In the genomic region with DNA sequence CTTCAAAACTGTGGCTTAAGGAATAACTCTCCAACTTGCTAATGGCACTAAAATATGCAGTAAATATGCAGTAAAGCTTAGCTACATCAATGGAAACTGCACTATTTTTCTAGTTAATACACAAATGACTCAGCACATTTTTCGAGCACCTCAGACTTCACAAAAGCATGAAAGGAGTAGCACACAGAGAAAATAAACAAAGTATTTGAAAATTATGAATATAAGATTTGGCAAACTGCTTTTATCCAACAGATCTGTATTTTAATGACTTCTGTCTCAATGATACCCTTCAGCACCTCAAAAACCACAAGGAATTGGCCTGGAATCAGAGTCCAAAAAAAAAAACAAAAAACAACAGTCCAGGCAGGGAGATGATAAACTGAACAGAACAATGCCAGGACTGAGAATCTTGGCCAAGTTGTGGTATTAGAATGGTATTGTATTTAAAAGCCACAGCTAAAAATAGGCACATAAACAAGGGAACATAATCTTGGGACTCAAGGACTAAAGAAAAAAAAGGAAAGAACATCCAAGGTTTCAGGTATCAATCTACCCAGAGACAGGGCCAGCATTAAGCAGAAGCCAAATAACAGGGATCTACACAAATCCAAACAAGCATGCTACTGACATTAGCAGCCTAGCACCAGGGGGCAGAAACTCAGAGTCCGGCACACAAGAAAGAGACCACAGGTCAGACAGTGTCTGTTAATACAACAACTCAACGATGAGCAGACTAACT, we compare ENCODE assay signal across 8 cellular contexts. TPM values are rescaled to one million over a fixed set of nuclear protein-coding genes. Genes with fewer than 3 reads are reported as not detected.
DNase-seq lines count a peak whose midpoint lies in the region; ATAC-seq and TF ChIP-seq lines count a peak whose summit lies in the region.

No MANE protein-coding gene starts in this region.

- H3K9me3 ChIP-seq in heart left ventricle, result peaks cover 0 to 4% (median 0%) of the 10 kb centered on the region in 12 donors

- peak; percentile 37 for ATAC-seq in HG02870 (IDR thresholded peaks at IDR 0.05; ENCODE audit: unreplicated experiment)
- peak; percentile 62 to 79 (median 72) for ATAC-seq in heart left ventricle
- no peak for ATAC-seq in GM21526 (IDR thresholded peaks at IDR 0.05; ENCODE audit: low FRiP score, unreplicated experiment)

- WGBS in heart left ventricle, 4 donors, result 10 to 21% (median 15%) methylated on average over 3 of the region's 3 CpGs

- no peak overlapping the region for H3K4me3 Mint-ChIP-seq in activated CD4-positive, alpha-beta memory T cell treated with anti-CD3 and anti-CD28 coated beads, Interleukin-2, amount 10 ng/mL, durations not matched to agents 7 days and 5 days

- intact Hi-C loops in heart left ventricle (cut with DNase I), result loop anchor here in 1 of 10 donors (2.0 kb wide), 1 partner anchor 18 kb away; no protein-coding TSS in a partner anchor

- peak overlapping the region in 2 of 12 donors; percentile 1 to 3 for H3K4me3 ChIP-seq in heart left ventricle
- no peak overlapping the region for H3K4me3 ChIP-seq in skin epidermis

- peaks cover 0 to 22% (median 3%) of the 10 kb centered on the region in 9 donors for H3K36me3 ChIP-seq in heart left ventricle

- TF ChIP-seq POLR2A in heart left ventricle (IDR thresholded peaks at IDR 0.05), result no peak

- DNase-seq in D341Med (ENCODE audit: low spot score) (peak; percentile 42), heart left ventricle (no peak), SKM-1 treated with dmso at 0.1 percent for 144 hours (lab: John Stamatoyannopoulos, UW; ENCODE audit: unreplicated experiment) (no peak)
- DNase-seq in activated CD4-positive, alpha-beta memory T cell treated with anti-CD3 and anti-CD28 coated beads, Interleukin-2, amount 10 ng/mL, durations not matched to agents 7 days and 5 days, result no peak
- DNase-seq in activated effector memory CD4-positive, alpha-beta T cell treated with Interleukin-2 at 50 U/mL for 16 hours, result no peak

- POLR2A ChIA-PET in activated CD4-positive, alpha-beta memory T cell treated with anti-CD3 and anti-CD28 coated beads, Interleukin-2, amount 10 ng/mL, durations not matched to agents 7 days and 5 days (lab: Charles Lee), result interaction anchor here (0.7 to 1.3 kb wide), 3 partner anchors 11 to 24 kb away, joined by 3 to 4 read pairs (median 3); no protein-coding TSS in a partner anchor

- peaks cover 67% of the 10 kb centered on the region for H3K4me1 Mint-ChIP-seq in activated CD4-positive, alpha-beta memory T cell treated with anti-CD3 and anti-CD28 coated beads, Interleukin-2, amount 10 ng/mL, durations not matched to agents 7 days and 5 days

- peaks cover 59% of the 10 kb centered on the region for H3K36me3 Mint-ChIP-seq in activated CD4-positive, alpha-beta memory T cell treated with anti-CD3 and anti-CD28 coated beads, Interleukin-2, amount 10 ng/mL, durations not matched to agents 7 days and 5 days (ENCODE audit: low read depth)

- peak overlapping the region; percentile 63 for H3K27ac Mint-ChIP-seq in activated CD4-positive, alpha-beta memory T cell treated with anti-CD3 and anti-CD28 coated beads, Interleukin-2, amount 10 ng/mL, durations not matched to agents 7 days and 5 days

- H3K4me1 ChIP-seq in heart left ventricle, result peaks cover 13 to 92% (median 67%) of the 10 kb centered on the region in 12 donors

- H3K27me3 ChIP-seq in heart left ventricle, result no peaks in the 10 kb centered on the region

- CTCF ChIA-PET in activated CD4-positive, alpha-beta memory T cell treated with anti-CD3 and anti-CD28 coated beads, Interleukin-2, amount 10 ng/mL, durations not matched to agents 7 days and 5 days (lab: Charles Lee), result interaction anchor here (0.7 kb wide), 2 partner anchors 10 to 27 kb away, joined by 3 to 4 read pairs; no protein-coding TSS in a partner anchor

- H3K9me3 Mint-ChIP-seq in activated CD4-positive, alpha-beta memory T cell treated with anti-CD3 and anti-CD28 coated beads, Interleukin-2, amount 10 ng/mL, durations not matched to agents 7 days and 5 days, result peaks cover 5% of the 10 kb centered on the region

- no peaks in the 10 kb centered on the region for H3K27me3 Mint-ChIP-seq in activated CD4-positive, alpha-beta memory T cell treated with anti-CD3 and anti-CD28 coated beads, Interleukin-2, amount 10 ng/mL, durations not matched to agents 7 days and 5 days

- TF ChIP-seq CTCF in heart left ventricle (IDR thresholded peaks at IDR 0.05), result peak in 8 of 12 donors; percentile 11 to 49 (median 30)

- H3K27ac ChIP-seq in heart left ventricle, result peak overlapping the region; percentile 37 to 88 (median 78)
- peak overlapping the region in 14 of 21 experiments; percentile 23 to 84 (median 46) for H3K27ac ChIP-seq in skin epidermis

RNA-seq across cellular contexts. Expression of gene TMEM245, which starts 21.4 kb away (rescaled TPM):
- 10 to 100 TPM; 33.3 TPM for total RNA-seq in activated CD4-positive, alpha-beta memory T cell treated with anti-CD3 and anti-CD28 coated beads, Interleukin-2, amount 10 ng/mL, durations not matched to agents 7 days and 5 days
- 100 to 1,000 TPM in 5 of 9 donors, 10 to 100 TPM in 4; 84.4 to 174 (median 103) TPM for total RNA-seq in heart left ventricle
- 10 to 100 TPM; 16.7 to 79.7 TPM for polyA plus RNA-seq in heart left ventricle
